In genomic region chr1:212236664-212237220, GRCh38 we compare ENCODE assay signal across 2 cellular contexts.
TF ChIP-seq lines count a peak whose summit lies in the region.

No MANE protein-coding gene starts in this region.

TF ChIP-seq in liver, 16 proteins besides CTCF, POLR2A, EP300 and RAD21:
- no peak for TF ChIP-seq SP1 (IDR thresholded peaks at IDR 0.05)
- TF ChIP-seq, protein P1, sequence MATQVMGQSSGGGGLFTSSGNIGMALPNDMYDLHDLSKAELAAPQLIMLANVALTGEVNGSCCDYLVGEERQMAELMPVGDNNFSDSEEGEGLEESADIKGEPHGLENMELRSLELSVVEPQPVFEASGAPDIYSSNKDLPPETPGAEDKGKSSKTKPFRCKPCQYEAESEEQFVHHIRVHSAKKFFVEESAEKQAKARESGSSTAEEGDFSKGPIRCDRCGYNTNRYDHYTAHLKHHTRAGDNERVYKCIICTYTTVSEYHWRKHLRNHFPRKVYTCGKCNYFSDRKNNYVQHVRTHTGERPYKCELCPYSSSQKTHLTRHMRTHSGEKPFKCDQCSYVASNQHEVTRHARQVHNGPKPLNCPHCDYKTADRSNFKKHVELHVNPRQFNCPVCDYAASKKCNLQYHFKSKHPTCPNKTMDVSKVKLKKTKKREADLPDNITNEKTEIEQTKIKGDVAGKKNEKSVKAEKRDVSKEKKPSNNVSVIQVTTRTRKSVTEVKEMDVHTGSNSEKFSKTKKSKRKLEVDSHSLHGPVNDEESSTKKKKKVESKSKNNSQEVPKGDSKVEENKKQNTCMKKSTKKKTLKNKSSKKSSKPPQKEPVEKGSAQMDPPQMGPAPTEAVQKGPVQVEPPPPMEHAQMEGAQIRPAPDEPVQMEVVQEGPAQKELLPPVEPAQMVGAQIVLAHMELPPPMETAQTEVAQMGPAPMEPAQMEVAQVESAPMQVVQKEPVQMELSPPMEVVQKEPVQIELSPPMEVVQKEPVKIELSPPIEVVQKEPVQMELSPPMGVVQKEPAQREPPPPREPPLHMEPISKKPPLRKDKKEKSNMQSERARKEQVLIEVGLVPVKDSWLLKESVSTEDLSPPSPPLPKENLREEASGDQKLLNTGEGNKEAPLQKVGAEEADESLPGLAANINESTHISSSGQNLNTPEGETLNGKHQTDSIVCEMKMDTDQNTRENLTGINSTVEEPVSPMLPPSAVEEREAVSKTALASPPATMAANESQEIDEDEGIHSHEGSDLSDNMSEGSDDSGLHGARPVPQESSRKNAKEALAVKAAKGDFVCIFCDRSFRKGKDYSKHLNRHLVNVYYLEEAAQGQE (IDR thresholded peaks at IDR 0.05), result no peak
- no peak for TF ChIP-seq HNF4A (conservative IDR thresholded peaks at IDR 0.05)

TF ChIP-seq in HepG2, 621 proteins besides CTCF, POLR2A, EP300 and RAD21:
- TF ChIP-seq, protein P2, sequence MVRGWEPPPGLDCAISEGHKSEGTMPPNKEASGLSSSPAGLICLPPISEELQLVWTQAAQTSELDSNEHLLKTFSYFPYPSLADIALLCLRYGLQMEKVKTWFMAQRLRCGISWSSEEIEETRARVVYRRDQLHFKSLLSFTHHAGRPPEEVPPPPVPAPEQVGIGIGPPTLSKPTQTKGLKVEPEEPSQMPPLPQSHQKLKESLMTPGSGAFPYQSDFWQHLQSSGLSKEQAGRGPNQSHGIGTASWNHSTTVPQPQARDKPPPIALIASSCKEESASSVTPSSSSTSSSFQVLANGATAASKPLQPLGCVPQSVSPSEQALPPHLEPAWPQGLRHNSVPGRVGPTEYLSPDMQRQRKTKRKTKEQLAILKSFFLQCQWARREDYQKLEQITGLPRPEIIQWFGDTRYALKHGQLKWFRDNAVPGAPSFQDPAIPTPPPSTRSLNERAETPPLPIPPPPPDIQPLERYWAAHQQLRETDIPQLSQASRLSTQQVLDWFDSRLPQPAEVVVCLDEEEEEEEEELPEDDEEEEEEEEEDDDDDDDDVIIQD (CRISPR knock-in tag; IDR thresholded peaks at IDR 0.05; ENCODE audit: low read depth), result no peak
- TF ChIP-seq ZNF788 (CRISPR knock-in tag; IDR thresholded peaks at IDR 0.05; ENCODE audit: borderline replicate concordance), result no peak
- TF ChIP-seq, protein P3, sequence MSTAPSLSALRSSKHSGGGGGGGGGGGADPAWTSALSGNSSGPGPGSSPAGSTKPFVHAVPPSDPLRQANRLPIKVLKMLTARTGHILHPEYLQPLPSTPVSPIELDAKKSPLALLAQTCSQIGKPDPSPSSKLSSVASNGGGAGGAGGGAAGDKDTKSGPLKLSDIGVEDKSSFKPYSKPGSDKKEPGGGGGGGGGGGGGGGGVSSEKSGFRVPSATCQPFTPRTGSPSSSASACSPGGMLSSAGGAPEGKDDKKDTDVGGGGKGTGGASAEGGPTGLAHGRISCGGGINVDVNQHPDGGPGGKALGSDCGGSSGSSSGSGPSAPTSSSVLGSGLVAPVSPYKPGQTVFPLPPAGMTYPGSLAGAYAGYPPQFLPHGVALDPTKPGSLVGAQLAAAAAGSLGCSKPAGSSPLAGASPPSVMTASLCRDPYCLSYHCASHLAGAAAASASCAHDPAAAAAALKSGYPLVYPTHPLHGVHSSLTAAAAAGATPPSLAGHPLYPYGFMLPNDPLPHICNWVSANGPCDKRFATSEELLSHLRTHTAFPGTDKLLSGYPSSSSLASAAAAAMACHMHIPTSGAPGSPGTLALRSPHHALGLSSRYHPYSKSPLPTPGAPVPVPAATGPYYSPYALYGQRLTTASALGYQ (CRISPR knock-in tag; IDR thresholded peaks at IDR 0.05), result no peak
- no peak for TF ChIP-seq ZNF720 (CRISPR knock-in tag; IDR thresholded peaks at IDR 0.05)
- no peak for TF ChIP-seq MXD4 (CRISPR knock-in tag; IDR thresholded peaks at IDR 0.05)
- no peak for TF ChIP-seq ZNF224 (CRISPR knock-in tag; IDR thresholded peaks at IDR 0.05)
- TF ChIP-seq ZNF660 (CRISPR knock-in tag; IDR thresholded peaks at IDR 0.05; ENCODE audit: borderline replicate concordance, low read depth), result no peak
- no peak for TF ChIP-seq MAFK (conservative IDR thresholded peaks at IDR 0.05 in 1 of 2, IDR thresholded peaks at IDR 0.05 in 1 of 2; ENCODE audit: low read length in 2 of 2)
- TF ChIP-seq KDM1A (CRISPR knock-in tag; IDR thresholded peaks at IDR 0.05), result no peak
